ENCODE assay signal across 1 cellular context in genomic region chr12:64759035-64759894, GRCh38.
TF ChIP-seq lines count a peak whose summit lies in the region.

Gene GNS, minus strand, starts transcription at chr12:64759406. Its CDS starts 130 bp downstream, at chr12:64759276.

TF ChIP-seq in HepG2, 621 proteins besides CTCF, POLR2A, EP300 and RAD21 (continued from another document and continues in another):
- TF ChIP-seq CREB3 (CRISPR knock-in tag; IDR thresholded peaks at IDR 0.05), result 0 out of 2 replicates have a peak, but pooled peaks have one; percentile 64
- TF ChIP-seq ZNF350 (CRISPR knock-in tag; IDR thresholded peaks at IDR 0.05; ENCODE audit: borderline replicate concordance, low read depth), result no peak
- TF ChIP-seq, protein P1, sequence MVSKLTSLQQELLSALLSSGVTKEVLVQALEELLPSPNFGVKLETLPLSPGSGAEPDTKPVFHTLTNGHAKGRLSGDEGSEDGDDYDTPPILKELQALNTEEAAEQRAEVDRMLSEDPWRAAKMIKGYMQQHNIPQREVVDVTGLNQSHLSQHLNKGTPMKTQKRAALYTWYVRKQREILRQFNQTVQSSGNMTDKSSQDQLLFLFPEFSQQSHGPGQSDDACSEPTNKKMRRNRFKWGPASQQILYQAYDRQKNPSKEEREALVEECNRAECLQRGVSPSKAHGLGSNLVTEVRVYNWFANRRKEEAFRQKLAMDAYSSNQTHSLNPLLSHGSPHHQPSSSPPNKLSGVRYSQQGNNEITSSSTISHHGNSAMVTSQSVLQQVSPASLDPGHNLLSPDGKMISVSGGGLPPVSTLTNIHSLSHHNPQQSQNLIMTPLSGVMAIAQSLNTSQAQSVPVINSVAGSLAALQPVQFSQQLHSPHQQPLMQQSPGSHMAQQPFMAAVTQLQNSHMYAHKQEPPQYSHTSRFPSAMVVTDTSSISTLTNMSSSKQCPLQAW (CRISPR knock-in tag; IDR thresholded peaks at IDR 0.05), result peak; percentile 66
- peak; percentile 91 for TF ChIP-seq CBX1 (IDR thresholded peaks at IDR 0.05; ENCODE audit: low read depth)
- peak; percentile 99 for TF ChIP-seq RAD51 (IDR thresholded peaks at IDR 0.05; ENCODE audit: borderline replicate concordance)
- peak; percentile 50; the same call in 1 of the 2 replicates for TF ChIP-seq ISX (CRISPR knock-in tag; conservative IDR thresholded peaks at IDR 0.05)
- TF ChIP-seq ZNF280B (CRISPR knock-in tag; IDR thresholded peaks at IDR 0.05; ENCODE audit: borderline replicate concordance), result peak; percentile 96; the same call in 1 of the 2 replicates
- TF ChIP-seq ZBTB43 (CRISPR knock-in tag; conservative IDR thresholded peaks at IDR 0.05), result no peak
- TF ChIP-seq ZNF766 (CRISPR knock-in tag; IDR thresholded peaks at IDR 0.05; ENCODE audit: borderline replicate concordance), result peak; percentile 80; the same call in 1 of the 2 replicates
- TF ChIP-seq MXI1 (IDR thresholded peaks at IDR 0.05; ENCODE audit: borderline replicate concordance, low read depth, low read length), result 0 out of 3 replicates have a peak, but pooled peaks have one; percentile 24
- TF ChIP-seq FOSL1 (CRISPR knock-in tag; IDR thresholded peaks at IDR 0.05; ENCODE audit: borderline replicate concordance), result no peak
- peak; percentile 52; the same call in 1 of the 2 replicates for TF ChIP-seq ETV6 (CRISPR knock-in tag; conservative IDR thresholded peaks at IDR 0.05)
- TF ChIP-seq RFXAP (CRISPR knock-in tag; IDR thresholded peaks at IDR 0.05; ENCODE audit: borderline replicate concordance), result peak; percentile 52; the same call in 1 of the 2 replicates
- peak; percentile 90; the same call in 1 of the 2 replicates for TF ChIP-seq ZNF572 (CRISPR knock-in tag; IDR thresholded peaks at IDR 0.05)
- peak; percentile 54; the same call in 1 of the 2 replicates for TF ChIP-seq ZSCAN20 (CRISPR knock-in tag; IDR thresholded peaks at IDR 0.05; ENCODE audit: borderline replicate concordance)
- TF ChIP-seq ZHX2 (IDR thresholded peaks at IDR 0.05; ENCODE audit: low read depth), result 0 out of 2 replicates have a peak, but pooled peaks have one; percentile 26
- TF ChIP-seq ZHX2 (CRISPR knock-in tag; IDR thresholded peaks at IDR 0.05; ENCODE audit: borderline replicate concordance), result no peak
- 0 out of 2 replicates have a peak, but pooled peaks have one; percentile 22 for TF ChIP-seq SAFB2 (CRISPR knock-in tag; IDR thresholded peaks at IDR 0.05; ENCODE audit: borderline replicate concordance, low read depth)
- peak; percentile 87 for TF ChIP-seq MNT (IDR thresholded peaks at IDR 0.05)
- peak; percentile 84; the same call in 1 of the 2 replicates for TF ChIP-seq NR2C2 (CRISPR knock-in tag; IDR thresholded peaks at IDR 0.05; ENCODE audit: borderline replicate concordance)
- 0 out of 2 replicates have a peak, but pooled peaks have one; percentile 45 for TF ChIP-seq KLF6 (CRISPR knock-in tag; IDR thresholded peaks at IDR 0.05)
- peak; percentile 98 for TF ChIP-seq HNRNPLL (IDR thresholded peaks at IDR 0.05; ENCODE audit: low read depth, low read length, poor library complexity, severe bottlenecking)
- TF ChIP-seq PHF20 (CRISPR knock-in tag; IDR thresholded peaks at IDR 0.05), result peak; percentile 91
- TF ChIP-seq SP4 (CRISPR knock-in tag; IDR thresholded peaks at IDR 0.05), result peak; percentile 80
- 0 out of 2 replicates have a peak, but pooled peaks have one; percentile 46 for TF ChIP-seq FOXJ3 (CRISPR knock-in tag; IDR thresholded peaks at IDR 0.05; ENCODE audit: borderline replicate concordance)
- TF ChIP-seq GLI4 (CRISPR knock-in tag; IDR thresholded peaks at IDR 0.05; ENCODE audit: borderline replicate concordance), result peak; percentile 35; the same call in 1 of the 2 replicates
- 0 out of 2 replicates have a peak, but pooled peaks have one; percentile 60 for TF ChIP-seq TP53 (CRISPR knock-in tag; conservative IDR thresholded peaks at IDR 0.05)
- peak; percentile 99 for TF ChIP-seq USF2 (IDR thresholded peaks at IDR 0.05; ENCODE audit: low read depth, low read length)
- TF ChIP-seq USF2 (CRISPR knock-in tag; IDR thresholded peaks at IDR 0.05; ENCODE audit: borderline replicate concordance), result peak; percentile 100; the same call in 1 of the 2 replicates
- no peak for TF ChIP-seq FIP1L1 (IDR thresholded peaks at IDR 0.05; ENCODE audit: borderline replicate concordance, insufficient read depth, low read depth, low read length)
- peak; percentile 91 for TF ChIP-seq MTA1 (CRISPR knock-in tag; IDR thresholded peaks at IDR 0.05; ENCODE audit: borderline replicate concordance)
- TF ChIP-seq, protein P2, sequence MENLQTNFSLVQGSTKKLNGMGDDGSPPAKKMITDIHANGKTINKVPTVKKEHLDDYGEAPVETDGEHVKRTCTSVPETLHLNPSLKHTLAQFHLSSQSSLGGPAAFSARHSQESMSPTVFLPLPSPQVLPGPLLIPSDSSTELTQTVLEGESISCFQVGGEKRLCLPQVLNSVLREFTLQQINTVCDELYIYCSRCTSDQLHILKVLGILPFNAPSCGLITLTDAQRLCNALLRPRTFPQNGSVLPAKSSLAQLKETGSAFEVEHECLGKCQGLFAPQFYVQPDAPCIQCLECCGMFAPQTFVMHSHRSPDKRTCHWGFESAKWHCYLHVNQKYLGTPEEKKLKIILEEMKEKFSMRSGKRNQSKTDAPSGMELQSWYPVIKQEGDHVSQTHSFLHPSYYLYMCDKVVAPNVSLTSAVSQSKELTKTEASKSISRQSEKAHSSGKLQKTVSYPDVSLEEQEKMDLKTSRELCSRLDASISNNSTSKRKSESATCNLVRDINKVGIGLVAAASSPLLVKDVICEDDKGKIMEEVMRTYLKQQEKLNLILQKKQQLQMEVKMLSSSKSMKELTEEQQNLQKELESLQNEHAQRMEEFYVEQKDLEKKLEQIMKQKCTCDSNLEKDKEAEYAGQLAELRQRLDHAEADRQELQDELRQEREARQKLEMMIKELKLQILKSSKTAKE (CRISPR knock-in tag; IDR thresholded peaks at IDR 0.05; ENCODE audit: borderline replicate concordance), result 0 out of 2 replicates have a peak, but pooled peaks have one; percentile 13
- peak; percentile 39; the same call in 1 of the 2 replicates for TF ChIP-seq ZNF777 (CRISPR knock-in tag; IDR thresholded peaks at IDR 0.05)
- peak; percentile 72 for TF ChIP-seq SRSF1 (optimal IDR thresholded peaks at IDR 0.05; ENCODE audit: low read depth, low read length)
- TF ChIP-seq SMYD3 (CRISPR knock-in tag; IDR thresholded peaks at IDR 0.05), result peak; percentile 49; the same call in 1 of the 2 replicates
- peak; percentile 27 for TF ChIP-seq ZMAT3 (CRISPR knock-in tag; conservative IDR thresholded peaks at IDR 0.05)
